1 cellular context compared by ENCODE assay signal in the genomic region with DNA sequence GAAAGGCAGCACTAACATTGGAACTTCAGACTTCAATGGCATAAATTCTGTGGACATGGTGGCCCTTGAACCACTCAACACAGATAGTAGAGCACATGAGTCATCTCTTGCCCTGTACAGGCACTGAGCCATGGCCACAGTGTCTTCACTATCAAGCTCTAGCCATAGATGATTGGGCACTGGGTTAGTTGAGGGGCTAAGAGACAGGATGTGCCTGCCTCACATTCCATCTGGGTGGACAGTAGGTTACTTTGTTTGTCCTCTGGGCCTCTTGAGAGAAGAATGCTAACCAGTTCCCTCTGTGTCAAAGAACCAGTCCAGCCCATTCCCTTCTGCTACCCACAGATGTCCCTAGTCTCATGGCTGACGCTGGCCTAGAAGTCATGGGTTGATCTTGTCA.
TF ChIP-seq lines count a peak whose summit lies in the region.

No MANE protein-coding gene starts in this region.

TF ChIP-seq in H1, 55 proteins besides CTCF, POLR2A, EP300 and RAD21:
- TF ChIP-seq RBBP5 (IDR thresholded peaks at IDR 0.05; ENCODE audit: borderline replicate concordance, low read depth, low read length) (no peak), SRF (IDR thresholded peaks at IDR 0.05; ENCODE audit: low read depth, low read length) (no peak), CEBPB (IDR thresholded peaks at IDR 0.05; ENCODE audit: low read depth, low read length) (no peak)
